Comparison of ENCODE assay signal across 7 cellular contexts in the genomic region with DNA sequence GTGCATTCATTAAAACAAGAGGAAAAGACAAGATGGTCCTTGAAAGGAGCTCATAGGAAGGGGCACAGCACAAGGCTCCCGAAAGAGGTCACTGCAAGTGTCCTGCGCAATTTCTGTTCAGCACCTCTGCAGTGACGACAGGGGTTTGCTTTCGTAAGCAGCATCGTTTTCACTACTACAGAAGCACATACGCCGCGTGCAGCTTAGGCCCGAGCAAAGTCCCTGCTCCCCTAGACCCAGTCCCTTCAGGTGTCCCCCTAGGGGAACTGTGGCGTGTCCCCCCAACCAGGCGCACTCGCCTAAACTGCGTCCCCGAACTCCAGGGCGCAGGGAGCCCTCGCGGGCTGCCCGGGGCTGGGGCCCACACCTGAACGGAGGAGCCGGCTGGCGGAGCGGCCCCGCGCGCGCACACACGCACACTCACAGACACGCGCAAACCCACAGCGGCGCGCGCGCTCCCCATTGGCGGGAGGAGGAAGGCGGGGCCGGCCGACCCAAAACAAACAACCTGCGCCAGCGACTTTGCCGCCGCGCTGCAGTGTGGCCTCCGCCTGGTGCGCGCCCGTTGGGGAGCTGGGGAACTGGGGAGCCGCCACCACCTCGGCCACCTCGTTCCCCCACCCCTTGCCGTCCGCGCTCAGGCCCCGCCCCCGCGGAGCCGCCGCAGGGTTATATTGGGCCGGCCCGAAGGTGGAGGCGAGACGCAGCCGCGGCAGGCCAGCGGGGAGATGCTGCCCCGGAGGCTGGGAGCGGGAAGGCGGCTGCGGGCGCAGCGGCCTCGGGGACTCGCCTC. TPM values are rescaled to one million over a fixed set of nuclear protein-coding genes. Genes with fewer than 3 reads are reported as not detected.
DNase-seq lines count a peak whose midpoint lies in the region; ATAC-seq and TF ChIP-seq lines count a peak whose summit lies in the region.

A gene with protein sequence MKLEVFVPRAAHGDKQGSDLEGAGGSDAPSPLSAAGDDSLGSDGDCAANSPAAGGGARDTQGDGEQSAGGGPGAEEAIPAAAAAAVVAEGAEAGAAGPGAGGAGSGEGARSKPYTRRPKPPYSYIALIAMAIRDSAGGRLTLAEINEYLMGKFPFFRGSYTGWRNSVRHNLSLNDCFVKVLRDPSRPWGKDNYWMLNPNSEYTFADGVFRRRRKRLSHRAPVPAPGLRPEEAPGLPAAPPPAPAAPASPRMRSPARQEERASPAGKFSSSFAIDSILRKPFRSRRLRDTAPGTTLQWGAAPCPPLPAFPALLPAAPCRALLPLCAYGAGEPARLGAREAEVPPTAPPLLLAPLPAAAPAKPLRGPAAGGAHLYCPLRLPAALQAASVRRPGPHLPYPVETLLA (plus strand): TSS at position 699 of the 793 bp plus-strand sequence. CDS start 607 bp downstream, outside the sequence.

- H4K20me1 ChIP-seq in PC-9 (ENCODE audit: insufficient read depth) = no peaks in the 10 kb centered on the region

- H3K27ac ChIP-seq in PC-9 = peak within 1 kb of the TSS; percentile 90

- H3K27me3 ChIP-seq in PC-9 (ENCODE audit: insufficient read depth, low read depth) (no peaks in the 10 kb centered on the region), endocrine pancreas (ENCODE audit: control insufficient read depth, insufficient read depth, low read length) (no peaks in the 10 kb centered on the region)

- H3K9me3 ChIP-seq in PC-9 (ENCODE audit: insufficient read depth, low read depth) (no peaks in the 10 kb centered on the region), endocrine pancreas (ENCODE audit: control insufficient read depth, low read length) (no peaks in the 10 kb centered on the region)

- POLR2A ChIA-PET in PC-9 (lab: Charles Lee; ENCODE audit: unreplicated experiment) = interaction anchor here (0.6 to 2.6 kb wide), 8 partner anchors 11 to 358 kb away, joined by 3 to 19 read pairs (median 8); no protein-coding TSS in a partner anchor

- H3K79me2 ChIP-seq in PC-9 (ENCODE audit: low read depth) = peaks cover 35% of the 10 kb centered on the region

- peak within 1 kb of the TSS; percentile 84 for H2AFZ ChIP-seq in PC-9

- peaks cover 40% of the 10 kb centered on the region; the same call in 1 of the 2 replicates for H3F3A ChIP-seq in PC-9 (ENCODE audit: insufficient read depth, low read depth)

- H3K36me3 ChIP-seq in PC-9 (ENCODE audit: low read depth) = peaks cover 16% of the 10 kb centered on the region; the same call in 1 of the 2 replicates
- H3K36me3 ChIP-seq in endocrine pancreas (ENCODE audit: control insufficient read depth, insufficient read depth, low read length) = no peaks in the 10 kb centered on the region

- DNase-seq in GM20000 (ENCODE audit: low spot score) (peak; percentile 40), PC-9 (peak; percentile 82 to 97), mucosa of gallbladder (ENCODE audit: low spot score) (peak; percentile 86), AML-193 (lab: John Stamatoyannopoulos, UW) (no peak)

- peaks cover 11% of the 10 kb centered on the region; the same call in 1 of the 2 replicates for H3K4me1 ChIP-seq in PC-9 (replicated peaks; ENCODE audit: insufficient read depth)
- H3K4me1 ChIP-seq in endocrine pancreas (ENCODE audit: control insufficient read depth, insufficient read depth, low read length) = no peaks in the 10 kb centered on the region

- no peaks in the 10 kb centered on the region for H3K9me2 ChIP-seq in PC-9 (ENCODE audit: insufficient read depth)

- intact Hi-C loops in PC-9 (cut with micrococcal nuclease; ENCODE audit: unreplicated experiment) = loop anchor here (1.0 to 2.0 kb wide), 8 partner anchors 24 to 514 kb away; no protein-coding TSS in a partner anchor

- no peak for TF ChIP-seq CTCF in GM20000 (IDR thresholded peaks at IDR 0.05; ENCODE audit: extremely low read depth, missing control alignments)
- no peak for TF ChIP-seq CTCF in PC-9 (conservative IDR thresholded peaks at IDR 0.05)

- H3K4me3 ChIP-seq in PC-9 (peak within 1 kb of the TSS; percentile 69), endocrine pancreas (ENCODE audit: control insufficient read depth, insufficient read depth, low read length) (peak within 1 kb of the TSS; percentile 74)

- ATAC-seq in HG03378 (IDR thresholded peaks at IDR 0.05; ENCODE audit: unreplicated experiment) (no peak), GM19467 (IDR thresholded peaks at IDR 0.05; ENCODE audit: unreplicated experiment) (no peak)

- peak within 1 kb of the TSS; percentile 81 for H3K4me2 ChIP-seq in PC-9

- no TSS peak for BruUV-seq in PC-9 (replicated peaks; lab: Mats Ljungman, UMichigan)

- H3K9ac ChIP-seq in endocrine pancreas (ENCODE audit: control insufficient read depth, insufficient read depth, low read length) = peak within 1 kb of the TSS; percentile 65

- CTCF ChIA-PET in PC-9 (lab: Charles Lee) = interaction anchor here (1.0 to 1.8 kb wide), 3 partner anchors 14 to 70 kb away, joined by 4 to 18 read pairs (median 5); no protein-coding TSS in a partner anchor

RNA-seq across cellular contexts. Expression of the gene that starts here (rescaled TPM):
- total RNA-seq in PC-9 (2021) (55.8 and 57.0 TPM in 2 replicates), mucosa of gallbladder (11.5 TPM)

Comparison
In these comparisons a context has a peak if more than half of its experiments do, and no peak if none do; other contexts are left out.
1. DNase-seq: peak in GM20000 (single experiment), PC-9 (2 of 2) and mucosa of gallbladder (single experiment); none in AML-193 (0 of 2).